ENCODE assay signal across 8 cellular contexts in the genomic region with DNA sequence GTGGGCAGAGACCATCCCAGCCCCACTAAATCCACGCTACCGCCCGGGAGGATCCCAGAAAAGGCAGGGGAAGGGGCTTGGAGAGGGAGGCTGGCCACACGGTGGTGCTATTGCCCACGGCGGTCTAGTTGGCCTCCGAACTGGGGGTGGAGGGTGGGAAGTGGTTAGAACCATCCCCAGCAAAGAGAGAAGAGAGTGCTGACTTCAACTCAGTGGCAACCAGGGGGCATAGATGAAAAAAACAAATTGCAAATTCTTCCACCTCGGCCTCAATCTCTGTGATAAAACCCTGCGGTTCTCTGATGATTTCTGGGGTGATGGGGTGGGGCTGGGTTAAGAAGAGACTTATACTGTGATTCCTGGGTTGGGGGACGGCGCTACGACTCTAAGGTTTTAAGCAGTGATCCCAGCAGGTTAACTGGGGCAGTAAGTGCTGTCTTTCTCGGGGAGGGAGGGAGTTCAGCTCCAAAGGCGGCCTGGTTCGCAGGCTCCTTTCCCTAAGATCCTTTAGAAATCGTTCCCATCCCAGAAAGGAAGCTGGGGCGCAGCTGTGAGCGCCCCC.
A peak's percentile ranks its signal among the peaks of the same experiment; 100 is the strongest.
DNase-seq lines count a peak whose midpoint lies in the region; ATAC-seq and TF ChIP-seq lines count a peak whose summit lies in the region.

No MANE protein-coding gene starts in this region.

- WGBS in suprapubic skin, result 3% methylated on average over 18 of the region's 18 CpGs

- TF ChIP-seq CTCF in osteoblast (IDR thresholded peaks at IDR 0.05; ENCODE audit: extremely low read depth, low read depth, low read length), result peak; percentile 95
- peak; percentile 80 for TF ChIP-seq CTCF in suprapubic skin (IDR thresholded peaks at IDR 0.05)

- peak; percentile 42 for ATAC-seq in GM21423 (IDR thresholded peaks at IDR 0.05; ENCODE audit: unreplicated experiment)
- peak; percentile 83 for ATAC-seq in Right ventricle myocardium inferior

- no peaks in the 10 kb centered on the region for H3K79me2 ChIP-seq in osteoblast (ENCODE audit: insufficient read depth, low read length)

- no peak for TF ChIP-seq EP300 in suprapubic skin (IDR thresholded peaks at IDR 0.05)

- peak; percentile 86 for DNase-seq in MV-4-11 (lab: John Stamatoyannopoulos, UW)
- peak; percentile 34 to 44 for DNase-seq in SW 1271 (lab: John Stamatoyannopoulos, UW)
- peak; percentile 67 for DNase-seq in activated naive CD8-positive, alpha-beta T cell treated with anti-CD3 and anti-CD28 coated beads, Interleukin-2, amount 50 U/mL, for 16 hours (ENCODE audit: low read depth, low spot score)
- peak; percentile 90 for DNase-seq in Right ventricle myocardium inferior (ENCODE audit: missing footprints)
- peak; percentile 97 for DNase-seq in osteoblast (ENCODE audit: insufficient read length, low spot score, missing footprints)
- DNase-seq in suprapubic skin (ENCODE audit: low spot score in 2 of 2), result peak; percentile 88

- no peak overlapping the region for H3K9ac ChIP-seq in BLaER1

- H3K27ac ChIP-seq in BLaER1, result no peak overlapping the region
- H3K27ac ChIP-seq in osteoblast (ENCODE audit: low read depth, low read length), result peak overlapping the region; percentile 86
- H3K27ac ChIP-seq in suprapubic skin, result peak overlapping the region; percentile 87

- H3K36me3 ChIP-seq in BLaER1, result no peaks in the 10 kb centered on the region
- H3K36me3 ChIP-seq in osteoblast (ENCODE audit: insufficient read depth, low read length), result no peaks in the 10 kb centered on the region
- no peaks in the 10 kb centered on the region for H3K36me3 ChIP-seq in suprapubic skin

- H3K27me3 ChIP-seq in BLaER1, result peaks cover 21% of the 10 kb centered on the region
- H3K27me3 ChIP-seq in osteoblast (ENCODE audit: insufficient read depth, low read length), result no peaks in the 10 kb centered on the region
- H3K27me3 ChIP-seq in suprapubic skin, result no peaks in the 10 kb centered on the region

- H4K20me1 ChIP-seq in BLaER1 (no peaks in the 10 kb centered on the region; the same call in 1 of the 2 replicates), osteoblast (ENCODE audit: insufficient read depth, low read length) (no peaks in the 10 kb centered on the region)

- intact Hi-C loops in Right ventricle myocardium inferior (cut with DNase I), result loop anchor here (1.0 to 10.0 kb wide), 7 partner anchors 75 to 1025 kb away; a partner anchor contains a TSS

- H3K4me3 ChIP-seq in BLaER1 (peak overlapping the region; percentile 46), osteoblast (ENCODE audit: insufficient read depth, low read length) (peak overlapping the region; percentile 90), suprapubic skin (peak overlapping the region; percentile 61)

- peaks cover 11% of the 10 kb centered on the region for H3K4me1 ChIP-seq in BLaER1
- H3K4me1 ChIP-seq in osteoblast (ENCODE audit: insufficient read depth, low read length), result peaks cover 26% of the 10 kb centered on the region
- peaks cover 25% of the 10 kb centered on the region for H3K4me1 ChIP-seq in suprapubic skin

- H2AFZ ChIP-seq in osteoblast (ENCODE audit: low read length), result peak overlapping the region; percentile 82

- H3K9me3 ChIP-seq in BLaER1, result no peaks in the 10 kb centered on the region
- H3K9me3 ChIP-seq in osteoblast (ENCODE audit: low read depth, low read length), result no peaks in the 10 kb centered on the region
- no peaks in the 10 kb centered on the region for H3K9me3 ChIP-seq in suprapubic skin

- no peak for TF ChIP-seq POLR2A in suprapubic skin (IDR thresholded peaks at IDR 0.05)

- peak overlapping the region; percentile 92 for H3K4me2 ChIP-seq in BLaER1
- peak overlapping the region; percentile 94 for H3K4me2 ChIP-seq in osteoblast (ENCODE audit: insufficient read depth, low read length)

Comparison
In these comparisons a context has a peak if more than half of its experiments do, and no peak if none do; other contexts are left out.
1. DNase-seq: peak in every context shown above with its lines; median percentile 97 in osteoblast; 90 in Right ventricle myocardium inferior; 88 in suprapubic skin; 86 in MV-4-11; 67 in activated naive CD8-positive, alpha-beta T cell treated with anti-CD3 and anti-CD28 coated beads, Interleukin-2, amount 50 U/mL, for 16 hours; 39 in SW 1271.